Comparison of ENCODE assay signal across 1 cellular context in genomic region chr5:136000937-136001336, GRCh38.
TF ChIP-seq lines count a peak whose summit lies in the region.

No MANE protein-coding gene starts in this region.

TF ChIP-seq in HepG2, 621 proteins besides CTCF, POLR2A, EP300 and RAD21:
- TF ChIP-seq IRF9 (CRISPR knock-in tag; IDR thresholded peaks at IDR 0.05; ENCODE audit: borderline replicate concordance) (no peak), CCAR2 (optimal IDR thresholded peaks at IDR 0.05; ENCODE audit: low read depth, low read length) (no peak), ZNF333 (CRISPR knock-in tag; IDR thresholded peaks at IDR 0.05; ENCODE audit: borderline replicate concordance) (no peak), ZNF563 (CRISPR knock-in tag; IDR thresholded peaks at IDR 0.05) (no peak), ZNF616 (CRISPR knock-in tag; IDR thresholded peaks at IDR 0.05; ENCODE audit: low read depth) (no peak), ZNF329 (CRISPR knock-in tag; IDR thresholded peaks at IDR 0.05; ENCODE audit: low read depth) (no peak), SP140L (CRISPR knock-in tag; IDR thresholded peaks at IDR 0.05; ENCODE audit: borderline replicate concordance) (no peak), FOXO4 (CRISPR knock-in tag; conservative IDR thresholded peaks at IDR 0.05) (no peak), ATF7 (IDR thresholded peaks at IDR 0.05) (no peak), ATF7 (CRISPR knock-in tag; IDR thresholded peaks at IDR 0.05) (no peak), TOE1 (CRISPR knock-in tag; IDR thresholded peaks at IDR 0.05) (no peak), ZBTB49 (CRISPR knock-in tag; IDR thresholded peaks at IDR 0.05; ENCODE audit: borderline replicate concordance) (no peak), ZNF34 (CRISPR knock-in tag; IDR thresholded peaks at IDR 0.05; ENCODE audit: borderline replicate concordance) (no peak), HNRNPL (IDR thresholded peaks at IDR 0.05; ENCODE audit: low read depth, low read length) (no peak)
